In the genomic region with DNA sequence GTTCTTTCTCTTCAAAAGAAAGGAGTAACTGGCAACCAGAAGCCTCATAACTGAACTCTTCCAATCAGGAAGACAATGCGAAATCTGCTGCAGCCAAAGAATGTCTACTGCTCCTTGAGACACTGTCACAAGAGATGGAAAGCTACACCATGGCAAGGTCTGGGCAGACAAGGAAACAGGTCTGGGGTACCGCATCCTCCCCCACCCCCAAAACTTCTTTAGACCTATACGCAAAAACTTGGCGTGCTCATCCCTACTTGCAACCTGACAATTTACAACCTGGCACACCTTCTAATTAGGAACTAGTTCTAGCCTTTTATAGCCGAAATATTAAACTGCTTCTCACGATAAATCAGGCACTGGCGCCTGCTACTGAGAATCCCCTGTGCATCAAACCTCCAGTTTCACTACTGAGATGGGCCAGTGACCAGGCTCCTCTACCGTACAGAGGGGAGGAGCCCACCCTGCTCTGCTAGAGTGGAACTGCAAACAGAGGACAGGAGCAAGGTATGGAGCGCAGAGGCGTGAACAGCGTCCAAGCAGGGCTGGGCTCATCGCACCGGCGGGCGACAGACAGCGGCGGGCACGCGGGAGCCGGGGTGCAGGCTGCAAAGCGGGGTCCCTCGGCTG, we compare ENCODE assay signal across 8 cellular contexts. TPM values are rescaled to one million over a fixed set of nuclear protein-coding genes. Genes with fewer than 3 reads are reported as not detected.
A peak's percentile ranks its signal among the peaks of the same experiment; 100 is the strongest.
DNase-seq lines count a peak whose midpoint lies in the region; ATAC-seq and TF ChIP-seq lines count a peak whose summit lies in the region.

No MANE protein-coding gene starts in this region.

- intact Hi-C loops in CD14-positive monocyte (cut with micrococcal nuclease), result no loop called here

- peaks cover 0 to 56% (median 31%) of the 10 kb centered on the region in 5 donors for H3K4me1 ChIP-seq in subcutaneous abdominal adipose tissue (ENCODE audit: control insufficient read depth in 5 of 5, insufficient read depth in 5 of 5, low read length in 5 of 5)

- ATAC-seq in GM18907 (IDR thresholded peaks at IDR 0.05; ENCODE audit: unreplicated experiment), result peak; percentile 58
- peak; percentile 36 for ATAC-seq in HG03066 (IDR thresholded peaks at IDR 0.05; ENCODE audit: low read depth, unreplicated experiment)

- peak overlapping the region; percentile 86 to 94 for H3K4me3 Mint-ChIP-seq in CD14-positive monocyte

- H3K27me3 ChIP-seq in subcutaneous abdominal adipose tissue (ENCODE audit: control insufficient read depth in 5 of 5, insufficient read depth in 4 of 5, low read length in 5 of 5), result no peaks in the 10 kb centered on the region

- H3K27ac ChIP-seq in subcutaneous abdominal adipose tissue (ENCODE audit: low read depth, low read length), result peak overlapping the region; percentile 92

- DNase-seq in CD14-positive monocyte (ENCODE audit: low spot score), result no peak
- peak; percentile 32 for DNase-seq in NCI-H774 (lab: John Stamatoyannopoulos, UW)
- DNase-seq in cerebellar cortex (ENCODE audit: low spot score), result peak; percentile 68
- DNase-seq in kidney glomerular epithelial cell (lab: John Stamatoyannopoulos, UW), result peak; percentile 55
- DNase-seq in T1000 (lab: John Stamatoyannopoulos, UW), result no peak

- no peaks in the 10 kb centered on the region for H3K9me3 ChIP-seq in subcutaneous abdominal adipose tissue (ENCODE audit: control insufficient read depth in 5 of 5, low read length in 5 of 5)

- H3K4me3 ChIP-seq in subcutaneous abdominal adipose tissue (ENCODE audit: low read depth in 1 of 5, low read length in 5 of 5), result peak overlapping the region; percentile 82 to 98 (median 87)

- no peaks in the 10 kb centered on the region for H3K36me3 Mint-ChIP-seq in CD14-positive monocyte

- H3K4me1 Mint-ChIP-seq in CD14-positive monocyte, result peaks cover 22% of the 10 kb centered on the region

- peak overlapping the region; percentile 67 to 96 (median 71) for H3K9ac ChIP-seq in subcutaneous abdominal adipose tissue (ENCODE audit: low read length in 5 of 5)

- peaks cover 24 to 43% (median 27%) of the 10 kb centered on the region in 3 donors for H3K27me3 Mint-ChIP-seq in CD14-positive monocyte (ENCODE audit: low read depth in 3 of 3)

- no peak for TF ChIP-seq CTCF in CD14-positive monocyte (IDR thresholded peaks at IDR 0.05)

- H3K9me3 Mint-ChIP-seq in CD14-positive monocyte, result peaks cover 0 to 3% (median 0%) of the 10 kb centered on the region in 7 donors

- no peak overlapping the region for H3K27ac Mint-ChIP-seq in CD14-positive monocyte

- H3K36me3 ChIP-seq in subcutaneous abdominal adipose tissue (ENCODE audit: control insufficient read depth in 5 of 5, insufficient read depth in 5 of 5, low read length in 5 of 5), result peaks cover 0 to 3% (median 0%) of the 10 kb centered on the region in 5 donors

RNA-seq across cellular contexts. Expression of a gene that starts 0.8 kb away (rescaled TPM):
- polyA plus RNA-seq in CD14-positive monocyte, result 1 to 10 TPM in 1 of 2 donors, under 1 TPM in 1; 0.98 to 1.5 TPM

Comparison
In these comparisons a context has a peak if more than half of its experiments do, and no peak if none do; other contexts are left out.
1. DNase-seq: peak in NCI-H774 (single experiment), cerebellar cortex (single experiment) and kidney glomerular epithelial cell (single experiment); none in CD14-positive monocyte (single experiment) and T1000 (single experiment).